In genomic region chr5:73419414-73420390, GRCh38 we compare ENCODE assay signal across 9 cellular contexts. TPM values are rescaled to one million over a fixed set of nuclear protein-coding genes. Genes with fewer than 3 reads are reported as not detected.
DNase-seq lines count a peak whose midpoint lies in the region; ATAC-seq and TF ChIP-seq lines count a peak whose summit lies in the region.
"Had no signal": no experiment of that assay in that cellular context is flagged by ENCODE, and none has a peak within 500 bp of the region (broad histone marks: within the 10 kb centered on the region; RNA-seq: fewer than 3 reads in every experiment).

No MANE protein-coding gene starts in this region.

- no peak overlapping the region for H3K14ac ChIP-seq in neuronal stem cell (ENCODE audit: low read length)

- H3K9me3 ChIP-seq in BE2C (no peaks in the 10 kb centered on the region), MG63 (no peaks in the 10 kb centered on the region; the same call in none of the 2 replicates), esophagus squamous epithelium (no peaks in the 10 kb centered on the region), neuronal stem cell (replicated peaks in 1 of 2; ENCODE audit: control insufficient read depth in 2 of 2, insufficient read depth in 1 of 2, low read depth in 1 of 2, low read length in 2 of 2) (peaks cover 3% of the 10 kb centered on the region in 2 donors)

- H2BK5ac ChIP-seq in neuronal stem cell (ENCODE audit: low read length), result no peak overlapping the region

- peak overlapping the region; percentile 90 for H3K18ac ChIP-seq in neuronal stem cell (ENCODE audit: low read length)

- H4K8ac ChIP-seq in neuronal stem cell (ENCODE audit: low read depth, low read length), result no peak overlapping the region

- no peak overlapping the region for H4K91ac ChIP-seq in neuronal stem cell (ENCODE audit: low read depth, low read length, poor library complexity)

- peak overlapping the region; percentile 45 for H3K9ac ChIP-seq in neuronal stem cell (ENCODE audit: low read depth, low read length, poor library complexity)

- no peak overlapping the region for H2AK5ac ChIP-seq in neuronal stem cell (ENCODE audit: low read depth, low read length)

- no peak overlapping the region for H2BK15ac ChIP-seq in neuronal stem cell (ENCODE audit: low read length)

- H3K4me1 ChIP-seq in BE2C, result peaks cover 7% of the 10 kb centered on the region
- H3K4me1 ChIP-seq in esophagus squamous epithelium, result peaks cover 0 to 29% (median 10%) of the 10 kb centered on the region in 3 donors
- peaks cover 2 to 4% of the 10 kb centered on the region in 2 donors for H3K4me1 ChIP-seq in neuronal stem cell (ENCODE audit: control insufficient read depth in 2 of 2, insufficient read depth in 1 of 2, low read depth in 1 of 2, low read length in 2 of 2)

- H3K23ac ChIP-seq in neuronal stem cell (ENCODE audit: low read depth, low read length, poor library complexity), result no peak overlapping the region

- DNase-seq in BE2C (peak; percentile 33), MG63 (peak; percentile 61), esophagus squamous epithelium (lab: John Stamatoyannopoulos, UW) (no peak), neuronal stem cell (ENCODE audit: low spot score) (no peak), mesenteric fat pad (ENCODE audit: low spot score) (no peak), NCI-H146 (lab: John Stamatoyannopoulos, UW) (no peak)
- no peak for DNase-seq in stimulated activated naive CD4-positive, alpha-beta T cell treated with Interleukin-2 at 50 U/mL for 16 hours (lab: John Stamatoyannopoulos, UW)
- DNase-seq: activated CD4-positive, alpha-beta T cell treated with anti-CD3 and anti-CD28 coated beads, Interleukin-2, amount 50 U/mL, for 48 hours had no signal

- TF ChIP-seq POLR2A in esophagus squamous epithelium (IDR thresholded peaks at IDR 0.05), result no peak

- TF ChIP-seq CTCF in BE2C (IDR thresholded peaks at IDR 0.05; ENCODE audit: low read depth, low read length), result no peak
- no peak for TF ChIP-seq CTCF in esophagus squamous epithelium (IDR thresholded peaks at IDR 0.05)

- intact Hi-C loops in esophagus squamous epithelium (cut with DNase I), result no loop called here

- no peak overlapping the region for H3K4ac ChIP-seq in neuronal stem cell (ENCODE audit: low read length)

- H3K4me3 ChIP-seq in BE2C (ENCODE audit: low read depth, low read length), result 0 out of 2 replicates have a peak overlapping the region, but pooled peaks have one; percentile 4
- 0 out of 2 replicates have a peak overlapping the region, but pooled peaks have one; percentile 9 for H3K4me3 ChIP-seq in MG63
- H3K4me3 ChIP-seq in esophagus squamous epithelium, result peak overlapping the region; percentile 2 to 62 (median 29)
- peak overlapping the region; percentile 29 to 68 for H3K4me3 ChIP-seq in neuronal stem cell (ENCODE audit: low read length in 2 of 2)

- H2BK12ac ChIP-seq in neuronal stem cell (ENCODE audit: low read length), result no peak overlapping the region

- no peaks in the 10 kb centered on the region for H3K79me1 ChIP-seq in neuronal stem cell (ENCODE audit: low read depth, low read length)

- peaks cover 78% of the 10 kb centered on the region for H3K27me3 ChIP-seq in BE2C
- peaks cover 2% of the 10 kb centered on the region; the same call in 1 of the 2 replicates for H3K27me3 ChIP-seq in MG63
- peaks cover 0 to 94% (median 3%) of the 10 kb centered on the region in 4 donors for H3K27me3 ChIP-seq in esophagus squamous epithelium
- H3K27me3 ChIP-seq in neuronal stem cell (ENCODE audit: control insufficient read depth in 3 of 3, insufficient read depth in 3 of 3, low read depth in 1 of 3, low read length in 3 of 3), result peaks cover 4 to 89% (median 52%) of the 10 kb centered on the region in 3 experiments

- peak overlapping the region; percentile 87 for H2AFZ ChIP-seq in neuronal stem cell (ENCODE audit: low read length)

- peak overlapping the region; percentile 82 for H3K4me2 ChIP-seq in neuronal stem cell (ENCODE audit: insufficient read depth, low read length, poor library complexity, severe bottlenecking)

- H3K36me3 ChIP-seq in BE2C (no peaks in the 10 kb centered on the region), MG63 (no peaks in the 10 kb centered on the region), esophagus squamous epithelium (no peaks in the 10 kb centered on the region), neuronal stem cell (replicated peaks in 1 of 2; ENCODE audit: control insufficient read depth in 2 of 2, insufficient read depth in 2 of 2, low read length in 2 of 2) (no peaks in the 10 kb centered on the region)

- ATAC-seq in HG02759 (IDR thresholded peaks at IDR 0.05; ENCODE audit: unreplicated experiment), result no peak

- H3K27ac ChIP-seq in esophagus squamous epithelium (peak overlapping the region in 1 of 4 donors; percentile 62), neuronal stem cell (replicated peaks; ENCODE audit: low read length) (no peak overlapping the region)

- H2BK120ac ChIP-seq in neuronal stem cell (ENCODE audit: low read depth, low read length), result no peak overlapping the region

- 18 to 25% methylated on average over 33 to 51 of the region's 81 CpGs for WGBS in esophagus squamous epithelium, 2 donors
- no CpG with 5 or more reads among the region's 81 CpGs for WGBS in neuronal stem cell (ENCODE audit: extremely low coverage in 2 of 2, insufficient read length in 2 of 2, insufficient replicate concordance in 1 of 2), 2 donors

RNA-seq across cellular contexts. Expression of gene FOXD1, which starts 28.9 kb away (rescaled TPM):
- 2.8 TPM for polyA plus RNA-seq in BE2C (2012; ENCODE audit: insufficient read depth, insufficient read length, low read depth)
- total RNA-seq in MG63 (2014; rRNA removed; shearing (Covaris generic); ENCODE audit: low replicate concordance), result 9.6 and 26.5 TPM in 2 replicates
- total RNA-seq in esophagus squamous epithelium, result 1 to 10 TPM in 2 of 4 donors, under 1 TPM in 1, not detected in 1; 0.48 to 3.5 (median 1.5) TPM
- polyA plus RNA-seq in neuronal stem cell (2013, experiment 1 of 2), result 0.07 TPM
- polyA plus RNA-seq in neuronal stem cell (2013, experiment 2 of 2), result 0.06 TPM
- total RNA-seq in mesenteric fat pad, result 0.32 TPM

Comparison
In these comparisons a context has a peak if more than half of its experiments do, and no peak if none do; other contexts are left out.
1. DNase-seq: peak in BE2C (single experiment) and MG63 (single experiment); none in esophagus squamous epithelium (single experiment), neuronal stem cell (single experiment), mesenteric fat pad (single experiment), NCI-H146 (single experiment) and stimulated activated naive CD4-positive, alpha-beta T cell treated with Interleukin-2 at 50 U/mL for 16 hours (single experiment).
2. Peak in every context shown above with its lines, with median percentiles within 50 percentile points of each other: H3K4me3 ChIP-seq.